14 cellular contexts compared by ENCODE assay signal in the genomic region with DNA sequence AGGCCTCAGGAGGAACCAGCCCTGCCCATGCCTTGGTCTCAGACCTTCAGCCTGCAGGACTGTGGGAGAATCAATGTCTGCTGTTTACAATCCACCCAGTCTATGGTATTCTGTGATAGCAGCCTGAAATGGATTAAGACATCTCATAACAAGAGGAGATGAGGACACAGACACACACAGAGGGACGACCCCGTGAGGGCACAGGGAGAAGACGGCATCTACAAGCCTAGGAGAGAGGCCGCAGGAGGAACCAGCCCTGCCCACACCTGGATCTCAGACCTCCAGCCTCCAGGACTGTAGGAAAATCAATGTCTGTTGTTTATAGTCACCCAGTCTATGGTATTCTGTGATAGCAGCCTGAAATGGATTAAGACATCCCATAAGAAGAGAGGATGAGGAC. TPM values are rescaled to one million over a fixed set of nuclear protein-coding genes. Genes with fewer than 3 reads are reported as not detected.
A peak's percentile ranks its signal among the peaks of the same experiment; 100 is the strongest.
DNase-seq lines count a peak whose midpoint lies in the region; ATAC-seq and TF ChIP-seq lines count a peak whose summit lies in the region.
"Had no signal": no experiment of that assay in that cellular context is flagged by ENCODE, and none has a peak within 500 bp of the region (broad histone marks: within the 10 kb centered on the region; RNA-seq: fewer than 3 reads in every experiment).

No MANE protein-coding gene starts in this region.

- peaks cover 11% of the 10 kb centered on the region for H3K36me3 ChIP-seq in smooth muscle cell (ENCODE audit: low read depth)

- peaks cover 21% of the 10 kb centered on the region for H3K4me1 Mint-ChIP-seq in activated CD4-positive, alpha-beta T cell treated with anti-CD3 and anti-CD28 coated beads, Interleukin-2, amount 10 ng/mL, durations not matched to agents 24 days and 14 days
- H3K4me1 Mint-ChIP-seq in T-helper 17 cell (peaks cover 28% of the 10 kb centered on the region), endothelial cell (ENCODE audit: unreplicated experiment) (peaks cover 11% of the 10 kb centered on the region)

- no peaks in the 10 kb centered on the region for H3K9me3 ChIP-seq in T-helper 17 cell (ENCODE audit: control insufficient read depth, low read length, poor library complexity, severe bottlenecking)
- H3K9me3 ChIP-seq in smooth muscle cell (replicated peaks; ENCODE audit: low read depth): no peaks in the 10 kb centered on the region
- H3K9me3 ChIP-seq: Peyer's patch had no signal

- peaks cover 57% of the 10 kb centered on the region for H3K79me2 ChIP-seq in smooth muscle cell (ENCODE audit: low read depth)

- H3K4me3 Mint-ChIP-seq in activated CD4-positive, alpha-beta T cell treated with anti-CD3 and anti-CD28 coated beads, Interleukin-2, amount 10 ng/mL, durations not matched to agents 24 days and 14 days: peak overlapping the region; percentile 55
- peak overlapping the region; percentile 55 for H3K4me3 Mint-ChIP-seq in T-helper 17 cell
- peak overlapping the region; percentile 42 for H3K4me3 Mint-ChIP-seq in endothelial cell (ENCODE audit: unreplicated experiment)

- H3K4me1 ChIP-seq in smooth muscle cell (ENCODE audit: low read depth): peaks cover 15% of the 10 kb centered on the region

- TF ChIP-seq CTCF in endothelial cell (IDR thresholded peaks at IDR 0.05; ENCODE audit: unreplicated experiment): no peak
- TF ChIP-seq CTCF in smooth muscle cell (IDR thresholded peaks at IDR 0.05; ENCODE audit: borderline replicate concordance, insufficient read depth, poor library complexity, severe bottlenecking): no peak

- no peak overlapping the region for H3K9ac ChIP-seq in smooth muscle cell (ENCODE audit: low read depth)

- peaks cover 74% of the 10 kb centered on the region for H3K36me3 Mint-ChIP-seq in activated CD4-positive, alpha-beta T cell treated with anti-CD3 and anti-CD28 coated beads, Interleukin-2, amount 10 ng/mL, durations not matched to agents 24 days and 14 days (ENCODE audit: low read depth)
- H3K36me3 Mint-ChIP-seq in T-helper 17 cell (ENCODE audit: low read depth): peaks cover 5% of the 10 kb centered on the region
- H3K36me3 Mint-ChIP-seq in endothelial cell (ENCODE audit: low read depth, unreplicated experiment): peaks cover 55% of the 10 kb centered on the region

- H4K20me1 ChIP-seq in smooth muscle cell (ENCODE audit: low read depth): peaks cover 79% of the 10 kb centered on the region

- H3F3A ChIP-seq in smooth muscle cell (ENCODE audit: low read depth): peaks cover 22% of the 10 kb centered on the region

- no peak overlapping the region for H2AFZ ChIP-seq in smooth muscle cell (ENCODE audit: low read depth)

- intact Hi-C loops in activated CD4-positive, alpha-beta T cell treated with anti-CD3 and anti-CD28 coated beads, Interleukin-2, amount 10 ng/mL, durations not matched to agents 24 days and 14 days (cut with micrococcal nuclease): no loop called here

- no peaks in the 10 kb centered on the region for H3K9me3 Mint-ChIP-seq in activated CD4-positive, alpha-beta T cell treated with anti-CD3 and anti-CD28 coated beads, Interleukin-2, amount 10 ng/mL, durations not matched to agents 24 days and 14 days
- no peaks in the 10 kb centered on the region for H3K9me3 Mint-ChIP-seq in endothelial cell (ENCODE audit: unreplicated experiment)

- no peaks in the 10 kb centered on the region for H3K27me3 Mint-ChIP-seq in activated CD4-positive, alpha-beta T cell treated with anti-CD3 and anti-CD28 coated beads, Interleukin-2, amount 10 ng/mL, durations not matched to agents 24 days and 14 days
- H3K27me3 Mint-ChIP-seq in T-helper 17 cell (no peaks in the 10 kb centered on the region), endothelial cell (ENCODE audit: unreplicated experiment) (peaks cover 27% of the 10 kb centered on the region)

- DNase-seq in activated CD4-positive, alpha-beta T cell treated with anti-CD3 and anti-CD28 coated beads, Interleukin-2, amount 10 ng/mL, durations not matched to agents 24 days and 14 days: no peak
- DNase-seq in activated CD4-positive, alpha-beta T cell treated with anti-CD3 and anti-CD28 coated beads, Interleukin-2, amount 50 U/mL, for 4 hours: no peak
- no peak for DNase-seq in T-helper 17 cell
- no peak for DNase-seq in endothelial cell (ENCODE audit: low spot score)
- DNase-seq in smooth muscle cell (lab: John Stamatoyannopoulos, UW; ENCODE audit: unreplicated experiment): no peak
- no peak for DNase-seq in iPS-NIHi11 (ENCODE audit: low spot score)
- DNase-seq in stimulated activated CD4-positive, alpha-beta T cell treated with anti-CD3 and anti-CD28 coated beads, Interleukin-4, amount 100 ng/mL, for 4 hours: no peak
- no peak for DNase-seq in NOMO-1 (lab: John Stamatoyannopoulos, UW; ENCODE audit: unreplicated experiment in 2 of 2)
- DNase-seq: NCI-H1105, NCI-H446 had no signal

- H3K4me2 ChIP-seq in smooth muscle cell: peak overlapping the region; percentile 32

- no peaks in the 10 kb centered on the region for H3K27me3 ChIP-seq in smooth muscle cell (ENCODE audit: low read depth)
- H3K27me3 ChIP-seq: Peyer's patch had no signal

- no peak overlapping the region for H3K4me3 ChIP-seq in smooth muscle cell
- H3K4me3 ChIP-seq: Peyer's patch, skin epidermis had no signal

- WGBS in smooth muscle cell (ENCODE audit: low lambda C conversion rate): over 99% methylated on average over 4 of the region's 4 CpGs

- no peak for ATAC-seq in T-helper 17 cell
- ATAC-seq: HepG2 had no signal

- peak overlapping the region; percentile 7 for H3K27ac ChIP-seq in smooth muscle cell (ENCODE audit: low read depth)
- H3K27ac ChIP-seq: Peyer's patch, skin epidermis had no signal

- H3K27ac Mint-ChIP-seq in activated CD4-positive, alpha-beta T cell treated with anti-CD3 and anti-CD28 coated beads, Interleukin-2, amount 10 ng/mL, durations not matched to agents 24 days and 14 days: no peak overlapping the region
- peak overlapping the region; percentile 61 for H3K27ac Mint-ChIP-seq in T-helper 17 cell
- H3K27ac Mint-ChIP-seq in endothelial cell (ENCODE audit: unreplicated experiment): peak overlapping the region; percentile 30

RNA-seq across cellular contexts. Expression of gene SLC25A6, which starts 3.3 kb away (rescaled TPM):
- total RNA-seq in activated CD4-positive, alpha-beta T cell treated with anti-CD3 and anti-CD28 coated beads, Interleukin-2, amount 10 ng/mL, durations not matched to agents 24 days and 14 days: 302 and 306 TPM in 2 replicates
- total RNA-seq in T-helper 17 cell: 100 to 1,000 TPM; 314 to 329 TPM
- 488 TPM for total RNA-seq in endothelial cell (ENCODE audit: unreplicated experiment)
- total RNA-seq in smooth muscle cell: 160 and 164 TPM in 2 replicates
- 261 and 288 TPM in 2 replicates for polyA plus RNA-seq in smooth muscle cell

RNA-seq across cellular contexts. Expression of gene IL3RA, which starts 52.1 kb away (rescaled TPM):
- 3.1 and 3.4 TPM in 2 replicates for total RNA-seq in activated CD4-positive, alpha-beta T cell treated with anti-CD3 and anti-CD28 coated beads, Interleukin-2, amount 10 ng/mL, durations not matched to agents 24 days and 14 days
- total RNA-seq in T-helper 17 cell (1 to 10 TPM in 1 of 2 donors, under 1 TPM in 1; 0.60 to 2.8 TPM), endothelial cell (ENCODE audit: unreplicated experiment) (0.97 TPM), smooth muscle cell (0.67 TPM in 1 of 2 replicates, not detected in the other)
- polyA plus RNA-seq in smooth muscle cell: 0.24 and 0.90 TPM in 2 replicates
- total RNA-seq: Daoy, HepG2 had no signal
- polyA plus RNA-seq: HepG2 had no signal
